8 cellular contexts compared by ENCODE assay signal in genomic region chr5:98927988-98928801, GRCh38. TPM values are rescaled to one million over a fixed set of nuclear protein-coding genes. Genes with fewer than 3 reads are reported as not detected.
DNase-seq lines count a peak whose midpoint lies in the region; ATAC-seq and TF ChIP-seq lines count a peak whose summit lies in the region.

No MANE protein-coding gene starts in this region.

- H2AFZ ChIP-seq in neural progenitor cell (replicated peaks): peak overlapping the region; percentile 30

- peak overlapping the region; percentile 62 for H3K27ac Mint-ChIP-seq in neural progenitor cell

- DNase-seq in AG08395 (ENCODE audit: low spot score): peak; percentile 60
- no peak for DNase-seq in NT2/D1 (ENCODE audit: low read depth, low spot score)
- peak; percentile 17 for DNase-seq in activated gamma-delta T cell treated with anti-CD3 and anti-CD28 coated beads, Interleukin-2, amount 50 U/mL, for 16 hours (ENCODE audit: low read depth)
- DNase-seq in foreskin fibroblast: peak; percentile 51 to 81
- DNase-seq in neural progenitor cell (ENCODE audit: low spot score): peak; percentile 80
- DNase-seq in testis: peak; percentile 79

- H3K4me3 Mint-ChIP-seq in neural progenitor cell: peak overlapping the region; percentile 94

- no peak for TF ChIP-seq POLR2A in testis (IDR thresholded peaks at IDR 0.05)

- H3K4me3 ChIP-seq in NT2/D1 (ENCODE audit: insufficient read length, low read depth): peak overlapping the region; percentile 76
- H3K4me3 ChIP-seq in foreskin fibroblast (ENCODE audit: low read depth in 1 of 2, low read length in 2 of 2): peak overlapping the region; percentile 94 to 97
- peak overlapping the region; percentile 97 for H3K4me3 ChIP-seq in neural progenitor cell
- peak overlapping the region; percentile 76 to 92 for H3K4me3 ChIP-seq in testis

- H3K27me3 ChIP-seq in NT2/D1 (ENCODE audit: insufficient read depth, insufficient read length): no peaks in the 10 kb centered on the region
- H3K27me3 ChIP-seq in neural progenitor cell: no peaks in the 10 kb centered on the region
- no peaks in the 10 kb centered on the region for H3K27me3 ChIP-seq in testis

- intact Hi-C loops in testis (cut with DNase I; ENCODE audit: low total_unique reads): no loop called here

- no peaks in the 10 kb centered on the region for H3K27me3 Mint-ChIP-seq in neural progenitor cell (ENCODE audit: insufficient read depth, low read depth)

- H3K36me3 Mint-ChIP-seq in neural progenitor cell: peaks cover 15% of the 10 kb centered on the region

- H3K79me2 ChIP-seq in neural progenitor cell (ENCODE audit: low read depth): peaks cover 78% of the 10 kb centered on the region

- H3K4me1 ChIP-seq in NT2/D1 (ENCODE audit: insufficient read depth, insufficient read length) (no peaks in the 10 kb centered on the region), neural progenitor cell (peaks cover 24% of the 10 kb centered on the region), testis (peaks cover 3% of the 10 kb centered on the region)

- H3K27ac ChIP-seq in neural progenitor cell (peak overlapping the region; percentile 99), testis (peak overlapping the region; percentile 98 to 99)

- H3K9ac ChIP-seq in NT2/D1 (ENCODE audit: insufficient read length, low read depth) (peak overlapping the region; percentile 85), neural progenitor cell (peak overlapping the region; percentile 92)

- peaks cover 26% of the 10 kb centered on the region for H3K4me1 Mint-ChIP-seq in neural progenitor cell

- H3K36me3 ChIP-seq in NT2/D1 (ENCODE audit: insufficient read depth, insufficient read length, low read length) (peaks cover 35% of the 10 kb centered on the region), neural progenitor cell (peaks cover 28% of the 10 kb centered on the region), testis (ENCODE audit: low read depth, missing control alignments) (no peaks in the 10 kb centered on the region)

- H3F3A ChIP-seq in neural progenitor cell (ENCODE audit: low read depth): peaks cover 32% of the 10 kb centered on the region

- peak overlapping the region; percentile 94 for H3K4me2 ChIP-seq in neural progenitor cell

- WGBS in testis, 2 donors: 0% methylated on average over 10 to 87 of the region's 90 CpGs

- no peak for TF ChIP-seq CTCF in foreskin fibroblast (IDR thresholded peaks at IDR 0.05; ENCODE audit: low read depth, low read length)
- no peak for TF ChIP-seq CTCF in neural progenitor cell (IDR thresholded peaks at IDR 0.05)
- TF ChIP-seq CTCF in testis (IDR thresholded peaks at IDR 0.05): no peak

- no peaks in the 10 kb centered on the region for H3K9me3 ChIP-seq in NT2/D1 (ENCODE audit: insufficient read depth, low read length)
- no peaks in the 10 kb centered on the region for H3K9me3 ChIP-seq in neural progenitor cell (ENCODE audit: low read depth)
- H3K9me3 ChIP-seq in testis: no peaks in the 10 kb centered on the region

- H3K9me3 Mint-ChIP-seq in neural progenitor cell: no peaks in the 10 kb centered on the region

- H4K20me1 ChIP-seq in neural progenitor cell (ENCODE audit: low read depth): peaks cover 70% of the 10 kb centered on the region

- ATAC-seq in GM18868 (IDR thresholded peaks at IDR 0.05; ENCODE audit: unreplicated experiment) (peak; percentile 29), HG03108 (IDR thresholded peaks at IDR 0.05; ENCODE audit: unreplicated experiment) (peak; percentile 17)

RNA-seq across cellular contexts. Expression of gene CHD1, which starts 0.6 kb away (rescaled TPM):
- total RNA-seq in neural progenitor cell (ENCODE audit: low replicate concordance) (112 and 198 TPM in 2 replicates), testis (100 to 1,000 TPM; 104 to 117 TPM)
- 23.7 TPM for polyA plus RNA-seq in testis (ENCODE audit: insufficient read depth, low read depth, low replicate concordance)
